Comparison of ENCODE assay signal across 10 cellular contexts in the genomic region with DNA sequence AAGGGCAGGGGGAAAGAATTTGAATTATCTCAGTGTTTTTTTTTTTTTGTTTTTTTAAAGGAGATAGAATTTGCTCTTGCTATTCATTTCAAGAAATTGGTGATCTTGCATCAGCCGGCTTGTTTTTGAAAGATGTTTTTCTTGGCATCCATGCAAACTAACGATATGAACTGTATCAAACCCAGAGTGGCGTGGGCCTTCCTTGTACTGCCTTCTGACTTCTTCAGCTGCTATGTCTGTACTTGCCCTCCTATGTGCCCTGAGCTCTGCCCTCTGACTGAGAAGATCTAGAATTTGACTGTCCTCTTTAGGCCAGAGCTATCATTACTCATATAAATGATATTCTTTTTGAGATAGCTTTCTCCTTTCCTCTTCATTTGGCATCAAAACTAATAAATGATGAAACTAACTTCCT.
DNase-seq lines count a peak whose midpoint lies in the region; ATAC-seq and TF ChIP-seq lines count a peak whose summit lies in the region.
"Had no signal": no experiment of that assay in that cellular context is flagged by ENCODE, and none has a peak within 500 bp of the region (broad histone marks: within the 10 kb centered on the region; RNA-seq: fewer than 3 reads in every experiment).

No MANE protein-coding gene starts in this region.

- H3K36me3 Mint-ChIP-seq in HFFc6 (ENCODE audit: low read depth) (0 out of 2 replicates have a peak, but pooled peaks cover 6% of the 10 kb centered on the region), brain (peaks cover 4% of the 10 kb centered on the region)

- POLR2A ChIA-PET in AG04449 (lab: Yijun Ruan, JAX), result interaction anchor here (0.5 to 0.7 kb wide), 2 partner anchors 54 to 428 kb away, joined by 3 read pairs; no protein-coding TSS in a partner anchor

- DNase-seq in AG04449 (ENCODE audit: low read depth, low spot score) (peak; percentile 78), HFFc6 (peak; percentile 71), iris pigment epithelial cell (ENCODE audit: low read depth) (peak; percentile 92), GM13977 (ENCODE audit: low spot score) (no peak)
- DNase-seq: NCI-H1436 treated with DMSO at 0.1 percent for 48 hours had no signal

- no peak overlapping the region for H3K4me3 ChIP-seq in AG04449 (ENCODE audit: low read depth, low read length)

- TF ChIP-seq CTCF in AG04449 (IDR thresholded peaks at IDR 0.05; ENCODE audit: insufficient read depth, low read length, missing control alignments) (no peak), HFFc6 (IDR thresholded peaks at IDR 0.05) (no peak), brain (conservative IDR thresholded peaks at IDR 0.05) (no peak), GM13977 (IDR thresholded peaks at IDR 0.05; ENCODE audit: extremely low read depth, insufficient read depth, missing control alignments) (no peak)

- H3K27me3 Mint-ChIP-seq in HFFc6 (ENCODE audit: insufficient read depth) (no peaks in the 10 kb centered on the region), brain (no peaks in the 10 kb centered on the region)

- no peaks in the 10 kb centered on the region for H3K9me3 Mint-ChIP-seq in HFFc6
- no peaks in the 10 kb centered on the region for H3K9me3 Mint-ChIP-seq in brain
- H3K9me3 Mint-ChIP-seq: CD14-positive monocyte had no signal

- ATAC-seq in GM19455 (IDR thresholded peaks at IDR 0.05; ENCODE audit: unreplicated experiment) (no peak), GM18867 (IDR thresholded peaks at IDR 0.05; ENCODE audit: unreplicated experiment) (no peak), GM21825 (IDR thresholded peaks at IDR 0.05; ENCODE audit: unreplicated experiment) (no peak)

- CTCF ChIA-PET in AG04449 (lab: Yijun Ruan, JAX), result interaction anchor here (0.9 to 4.4 kb wide), 8 partner anchors 10 to 725 kb away, joined by 3 to 27 read pairs (median 12); no protein-coding TSS in a partner anchor

- H3K4me3 Mint-ChIP-seq in HFFc6, result peak overlapping the region; percentile 61
- H3K4me3 Mint-ChIP-seq in brain, result peak overlapping the region in 3 of 5 experiments; percentile 6 to 32 (median 6)
- H3K4me3 Mint-ChIP-seq: CD14-positive monocyte had no signal

- peak overlapping the region; percentile 89 for H3K27ac Mint-ChIP-seq in HFFc6
- H3K27ac Mint-ChIP-seq in brain, result peak overlapping the region in 4 of 5 experiments; percentile 42 to 87 (median 75)
- H3K27ac Mint-ChIP-seq: CD14-positive monocyte had no signal

- H3K4me1 Mint-ChIP-seq in HFFc6 (ENCODE audit: low read depth) (peaks cover 60% of the 10 kb centered on the region), brain (peaks cover 36% of the 10 kb centered on the region)

- in situ Hi-C loops in GM13977 (cut with MboI; ENCODE audit: low pct_unique_long_range_greater_than_20kb, low sequenced_read_pairs, unreplicated experiment), result no loop called here
